Comparison of ENCODE assay signal across 29 cellular contexts in genomic region chr13:100648354-100648753, GRCh38.
"Had no signal": no experiment of that assay in that cellular context is flagged by ENCODE, and none has a peak within 500 bp of the region (broad histone marks: within the 10 kb centered on the region; RNA-seq: fewer than 3 reads in every experiment).

No MANE protein-coding gene starts in this region.

- H3K36me3 ChIP-seq: breast epithelium, neutrophil, thyroid gland had no signal

- H3K27ac Mint-ChIP-seq: activated B cell treated with CpG ODN at 0.5 μM for 24 hours; activated CD8-positive, alpha-beta T cell treated with anti-CD3 and anti-CD28 coated beads for 36 hours; activated naive CD4-positive, alpha-beta T cell treated with anti-CD3 and anti-CD28 coated beads, Interleukin-2, amount 50 U/mL, for 24 hours; activated naive CD8-positive, alpha-beta T cell treated with anti-CD3 and anti-CD28 coated beads, Interleukin-2, amount 50 U/mL, for 24 hours; activated T-helper 17 cell treated with anti-CD3 and anti-CD28 coated beads, Interleukin-2, amount 50 U/mL, for 72 hours; mesothelial cell of epicardium; nephron progenitor cell; stimulated activated effector memory CD8-positive, alpha-beta T cell treated with anti-CD3 and anti-CD28 coated beads, Interleukin-12 subunit alpha, Interleukin-12 subunit beta, amount 100 ng/mL, for 72 hours; stimulated activated naive CD8-positive, alpha-beta T cell treated with anti-CD3 and anti-CD28 coated beads, Interleukin-15, Interleukin-2, amounts not matched to agents 100 ng/mL and 50 ng/mL, for 24 hours; T-helper 17 cell had no signal

- DNase-seq: activated B cell treated with CpG ODN at 0.5 μM for 24 hours; activated CD4-positive, alpha-beta T cell treated with anti-CD3 and anti-CD28 coated beads, Interleukin-2, amount 50 U/mL, for 1 hour; activated CD8-positive, alpha-beta T cell treated with anti-CD3 and anti-CD28 coated beads for 36 hours; activated gamma-delta T cell treated with Interleukin-2 at 50 U/mL for 16 hours; activated naive CD8-positive, alpha-beta T cell treated with anti-CD3 and anti-CD28 coated beads, Interleukin-2, amount 50 U/mL, for 24 hours; activated T-cell treated with anti-CD3 and anti-CD28 coated beads, Interleukin-2, amount 50 U/mL, for 4 hours; central memory CD4-positive, alpha-beta T cell; effector CD4-positive, alpha-beta T cell; erythroblast; foreskin keratinocyte; kidney; left colon; naive B cell; nephron progenitor cell; stimulated activated CD4-positive, alpha-beta T cell treated with anti-CD3 and anti-CD28 coated beads, Interleukin-4, amount 100 ng/mL, for 24 hours; T-helper 17 cell; thyroid gland; upper lobe of left lung had no signal

- H3K4me1 ChIP-seq: breast epithelium, foreskin keratinocyte, upper lobe of left lung, vagina had no signal

- H3K27me3 ChIP-seq: breast epithelium, foreskin keratinocyte, hepatocyte, neutrophil, thyroid gland, upper lobe of left lung, vagina had no signal

- H3K27me3 Mint-ChIP-seq: activated B cell treated with CpG ODN at 0.5 μM for 24 hours; activated CD8-positive, alpha-beta T cell treated with anti-CD3 and anti-CD28 coated beads for 36 hours; activated naive CD4-positive, alpha-beta T cell treated with anti-CD3 and anti-CD28 coated beads, Interleukin-2, amount 50 U/mL, for 24 hours; activated naive CD8-positive, alpha-beta T cell treated with anti-CD3 and anti-CD28 coated beads, Interleukin-2, amount 50 U/mL, for 24 hours; activated T-helper 17 cell treated with anti-CD3 and anti-CD28 coated beads, Interleukin-2, amount 50 U/mL, for 72 hours; naive B cell; stimulated activated naive CD8-positive, alpha-beta T cell treated with anti-CD3 and anti-CD28 coated beads, Interleukin-15, Interleukin-2, amounts not matched to agents 100 ng/mL and 50 ng/mL, for 24 hours; T-helper 17 cell had no signal

- H3K27ac ChIP-seq: breast epithelium, foreskin keratinocyte, hepatocyte, neutrophil, skin epidermis, thyroid gland, upper lobe of left lung, vagina had no signal

- H3K4me3 ChIP-seq: breast epithelium, hepatocyte, skin epidermis, thyroid gland, upper lobe of left lung, vagina had no signal

- H3K9me3 Mint-ChIP-seq: activated B cell treated with CpG ODN at 0.5 μM for 24 hours; activated CD8-positive, alpha-beta T cell treated with anti-CD3 and anti-CD28 coated beads for 36 hours; activated naive CD4-positive, alpha-beta T cell treated with anti-CD3 and anti-CD28 coated beads, Interleukin-2, amount 50 U/mL, for 24 hours; activated naive CD8-positive, alpha-beta T cell treated with anti-CD3 and anti-CD28 coated beads, Interleukin-2, amount 50 U/mL, for 24 hours; activated T-cell treated with anti-CD3 and anti-CD28 coated beads, Interleukin-2, amount 50 U/mL, for 4 hours; activated T-helper 17 cell treated with anti-CD3 and anti-CD28 coated beads, Interleukin-2, amount 50 U/mL, for 72 hours; mesothelial cell of epicardium; naive B cell; nephron progenitor cell; stimulated activated effector memory CD8-positive, alpha-beta T cell treated with anti-CD3 and anti-CD28 coated beads, Interleukin-12 subunit alpha, Interleukin-12 subunit beta, amount 100 ng/mL, for 72 hours; stimulated activated naive CD8-positive, alpha-beta T cell treated with anti-CD3 and anti-CD28 coated beads, Interleukin-15, Interleukin-2, amounts not matched to agents 100 ng/mL and 50 ng/mL, for 24 hours had no signal

- H3K9me3 ChIP-seq: breast epithelium, neutrophil, thyroid gland, upper lobe of left lung, vagina had no signal

- H3K4me1 Mint-ChIP-seq: activated B cell treated with CpG ODN at 0.5 μM for 24 hours; activated naive CD4-positive, alpha-beta T cell treated with anti-CD3 and anti-CD28 coated beads, Interleukin-2, amount 50 U/mL, for 24 hours; activated naive CD8-positive, alpha-beta T cell treated with anti-CD3 and anti-CD28 coated beads, Interleukin-2, amount 50 U/mL, for 24 hours; activated T-helper 17 cell treated with anti-CD3 and anti-CD28 coated beads, Interleukin-2, amount 50 U/mL, for 72 hours; naive B cell; stimulated activated effector memory CD8-positive, alpha-beta T cell treated with anti-CD3 and anti-CD28 coated beads, Interleukin-12 subunit alpha, Interleukin-12 subunit beta, amount 100 ng/mL, for 72 hours had no signal

- H3K4me3 Mint-ChIP-seq: activated B cell treated with CpG ODN at 0.5 μM for 24 hours; activated CD8-positive, alpha-beta T cell treated with anti-CD3 and anti-CD28 coated beads for 36 hours; activated naive CD4-positive, alpha-beta T cell treated with anti-CD3 and anti-CD28 coated beads, Interleukin-2, amount 50 U/mL, for 24 hours; activated naive CD8-positive, alpha-beta T cell treated with anti-CD3 and anti-CD28 coated beads, Interleukin-2, amount 50 U/mL, for 24 hours; activated T-cell treated with anti-CD3 and anti-CD28 coated beads, Interleukin-2, amount 50 U/mL, for 4 hours; activated T-helper 17 cell treated with anti-CD3 and anti-CD28 coated beads, Interleukin-2, amount 50 U/mL, for 72 hours; mesothelial cell of epicardium; naive B cell; nephron progenitor cell; stimulated activated effector memory CD8-positive, alpha-beta T cell treated with anti-CD3 and anti-CD28 coated beads, Interleukin-12 subunit alpha, Interleukin-12 subunit beta, amount 100 ng/mL, for 72 hours; stimulated activated naive CD8-positive, alpha-beta T cell treated with anti-CD3 and anti-CD28 coated beads, Interleukin-15, Interleukin-2, amounts not matched to agents 100 ng/mL and 50 ng/mL, for 24 hours; T-helper 17 cell had no signal

- ATAC-seq: activated CD8-positive, alpha-beta T cell treated with anti-CD3 and anti-CD28 coated beads for 36 hours; activated naive CD8-positive, alpha-beta T cell treated with anti-CD3 and anti-CD28 coated beads, Interleukin-2, amount 50 U/mL, for 24 hours; activated T-cell treated with anti-CD3 and anti-CD28 coated beads, Interleukin-2, amount 50 U/mL, for 4 hours; activated T-helper 17 cell treated with anti-CD3 and anti-CD28 coated beads, Interleukin-2, amount 50 U/mL, for 72 hours; foreskin keratinocyte; left colon; sciatic nerve; stimulated activated effector memory CD8-positive, alpha-beta T cell treated with anti-CD3 and anti-CD28 coated beads, Interleukin-12 subunit alpha, Interleukin-12 subunit beta, amount 100 ng/mL, for 72 hours; T-helper 17 cell had no signal
